11 cellular contexts compared by ENCODE assay signal in the genomic region with DNA sequence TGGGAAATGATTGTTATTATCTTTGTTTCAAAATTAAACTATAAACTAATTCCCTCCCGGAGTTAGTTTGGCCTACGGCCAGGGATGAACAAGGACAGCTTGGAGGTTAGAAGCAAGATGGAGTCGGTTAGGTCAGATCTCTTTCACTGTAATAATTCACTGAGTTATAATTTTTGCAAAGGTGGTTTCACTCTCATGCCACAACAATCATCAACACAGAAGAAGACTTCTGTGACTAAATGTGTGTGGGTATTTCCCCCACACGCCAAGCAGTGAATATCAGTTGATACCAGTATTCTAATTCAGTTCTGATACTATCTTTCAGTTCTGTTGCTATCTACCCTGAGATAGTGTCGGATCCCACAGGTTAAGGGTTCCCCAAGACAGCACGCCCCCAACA.
DNase-seq lines count a peak whose midpoint lies in the region; ATAC-seq and TF ChIP-seq lines count a peak whose summit lies in the region.
"Had no signal": no experiment of that assay in that cellular context is flagged by ENCODE, and none has a peak within 500 bp of the region (broad histone marks: within the 10 kb centered on the region; RNA-seq: fewer than 3 reads in every experiment).

No MANE protein-coding gene starts in this region.

- DNase-seq in GM10266 (ENCODE audit: extremely low spot score) (peak; percentile 17), H7 (no peak), hepatic stellate cell (ENCODE audit: low spot score) (no peak), WTC11 (ENCODE audit: low spot score) (no peak), Right ventricle myocardium superior (no peak)
- DNase-seq: NCI-H1694 treated with DMSO at 0.1 percent for 48 hours had no signal

- H3K9me3 Mint-ChIP-seq in WTC11 = no peaks in the 10 kb centered on the region
- H3K9me3 Mint-ChIP-seq: type B pancreatic cell had no signal

- no peak overlapping the region for H3K4me3 Mint-ChIP-seq in WTC11
- H3K4me3 Mint-ChIP-seq: nephron, type B pancreatic cell had no signal

- H3K27me3 ChIP-seq in H7 (ENCODE audit: control insufficient read depth, insufficient read depth, low read length) = no peaks in the 10 kb centered on the region

- TF ChIP-seq CTCF in GM10266 (IDR thresholded peaks at IDR 0.05; ENCODE audit: control insufficient read depth, insufficient read depth, low read depth, missing control alignments) (no peak), WTC11 (IDR thresholded peaks at IDR 0.05) (no peak)

- intact Hi-C loops in Right ventricle myocardium superior (cut with DNase I) = no loop called here

- POLR2A ChIA-PET in WTC11 (lab: Charles Lee) = no interaction called here

- no peaks in the 10 kb centered on the region for H3K36me3 ChIP-seq in H7 (replicated peaks; ENCODE audit: control insufficient read depth, insufficient read depth, low read length)

- H3K4me3 ChIP-seq in H7 (ENCODE audit: insufficient read depth, low read depth, low read length) = no peak overlapping the region

- ATAC-seq in GM19023 (IDR thresholded peaks at IDR 0.05; ENCODE audit: unreplicated experiment) = peak; percentile 55
- peak; percentile 77 for ATAC-seq in HG02798 (IDR thresholded peaks at IDR 0.05; ENCODE audit: poor library complexity, unreplicated experiment)
- ATAC-seq in HG03571 (IDR thresholded peaks at IDR 0.05; ENCODE audit: unreplicated experiment) = peak; percentile 37
- no peak for ATAC-seq in WTC11
- ATAC-seq in Right ventricle myocardium superior (ENCODE audit: poor library complexity) = no peak

- no peak overlapping the region for H3K27ac Mint-ChIP-seq in WTC11
- H3K27ac Mint-ChIP-seq: nephron, type B pancreatic cell had no signal

- CTCF ChIA-PET in WTC11 (lab: Charles Lee) = no interaction called here

- H3K4me1 Mint-ChIP-seq in WTC11 = no peaks in the 10 kb centered on the region
- H3K4me1 Mint-ChIP-seq: nephron had no signal

- H3K36me3 Mint-ChIP-seq in WTC11 = no peaks in the 10 kb centered on the region
- H3K36me3 Mint-ChIP-seq: type B pancreatic cell had no signal

- H3K27me3 Mint-ChIP-seq in WTC11 (ENCODE audit: low read depth) = no peaks in the 10 kb centered on the region

TF ChIP-seq in WTC11, 78 proteins besides CTCF, POLR2A, EP300 and RAD21:
- TF ChIP-seq, protein P1, sequence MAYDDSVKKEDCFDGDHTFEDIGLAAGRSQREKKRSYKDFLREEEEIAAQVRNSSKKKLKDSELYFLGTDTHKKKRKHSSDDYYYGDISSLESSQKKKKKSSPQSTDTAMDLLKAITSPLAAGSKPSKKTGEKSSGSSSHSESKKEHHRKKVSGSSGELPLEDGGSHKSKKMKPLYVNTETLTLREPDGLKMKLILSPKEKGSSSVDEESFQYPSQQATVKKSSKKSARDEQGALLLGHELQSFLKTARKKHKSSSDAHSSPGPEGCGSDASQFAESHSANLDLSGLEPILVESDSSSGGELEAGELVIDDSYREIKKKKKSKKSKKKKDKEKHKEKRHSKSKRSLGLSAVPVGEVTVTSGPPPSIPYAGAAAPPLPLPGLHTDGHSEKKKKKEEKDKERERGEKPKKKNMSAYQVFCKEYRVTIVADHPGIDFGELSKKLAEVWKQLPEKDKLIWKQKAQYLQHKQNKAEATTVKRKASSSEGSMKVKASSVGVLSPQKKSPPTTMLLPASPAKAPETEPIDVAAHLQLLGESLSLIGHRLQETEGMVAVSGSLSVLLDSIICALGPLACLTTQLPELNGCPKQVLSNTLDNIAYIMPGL (CRISPR knock-in tag; IDR thresholded peaks at IDR 0.05) = no peak
- TF ChIP-seq, protein P2, sequence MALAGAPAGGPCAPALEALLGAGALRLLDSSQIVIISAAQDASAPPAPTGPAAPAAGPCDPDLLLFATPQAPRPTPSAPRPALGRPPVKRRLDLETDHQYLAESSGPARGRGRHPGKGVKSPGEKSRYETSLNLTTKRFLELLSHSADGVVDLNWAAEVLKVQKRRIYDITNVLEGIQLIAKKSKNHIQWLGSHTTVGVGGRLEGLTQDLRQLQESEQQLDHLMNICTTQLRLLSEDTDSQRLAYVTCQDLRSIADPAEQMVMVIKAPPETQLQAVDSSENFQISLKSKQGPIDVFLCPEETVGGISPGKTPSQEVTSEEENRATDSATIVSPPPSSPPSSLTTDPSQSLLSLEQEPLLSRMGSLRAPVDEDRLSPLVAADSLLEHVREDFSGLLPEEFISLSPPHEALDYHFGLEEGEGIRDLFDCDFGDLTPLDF (CRISPR knock-in tag; IDR thresholded peaks at IDR 0.05) = no peak
- no peak for TF ChIP-seq CREB1 (CRISPR knock-in tag; IDR thresholded peaks at IDR 0.05)
- no peak for TF ChIP-seq ZNF121 (CRISPR knock-in tag; IDR thresholded peaks at IDR 0.05)
- TF ChIP-seq NFE2L1 (CRISPR knock-in tag; IDR thresholded peaks at IDR 0.05) = no peak
- no peak for TF ChIP-seq ZNF219 (CRISPR knock-in tag; IDR thresholded peaks at IDR 0.05; ENCODE audit: borderline replicate concordance)
- TF ChIP-seq ZNF416 (CRISPR knock-in tag; IDR thresholded peaks at IDR 0.05) = no peak
- no peak for TF ChIP-seq ETV6 (CRISPR knock-in tag; IDR thresholded peaks at IDR 0.05)
- TF ChIP-seq, protein P3, sequence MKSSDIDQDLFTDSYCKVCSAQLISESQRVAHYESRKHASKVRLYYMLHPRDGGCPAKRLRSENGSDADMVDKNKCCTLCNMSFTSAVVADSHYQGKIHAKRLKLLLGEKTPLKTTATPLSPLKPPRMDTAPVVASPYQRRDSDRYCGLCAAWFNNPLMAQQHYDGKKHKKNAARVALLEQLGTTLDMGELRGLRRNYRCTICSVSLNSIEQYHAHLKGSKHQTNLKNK (CRISPR knock-in tag; IDR thresholded peaks at IDR 0.05) = no peak
- no peak for TF ChIP-seq SMAD3 (CRISPR knock-in tag; IDR thresholded peaks at IDR 0.05; ENCODE audit: borderline replicate concordance)

Comparison
In these comparisons a context has a peak if more than half of its experiments do, and no peak if none do; other contexts are left out.
1. ATAC-seq: peak in GM19023 (single experiment), HG02798 (single experiment) and HG03571 (single experiment); none in WTC11 (single experiment) and Right ventricle myocardium superior (single experiment).